9 cellular contexts compared by ENCODE assay signal in genomic region chr6:16849280-16850210, GRCh38.
A peak's percentile ranks its signal among the peaks of the same experiment; 100 is the strongest.
DNase-seq lines count a peak whose midpoint lies in the region; ATAC-seq and TF ChIP-seq lines count a peak whose summit lies in the region.
"Had no signal": no experiment of that assay in that cellular context is flagged by ENCODE, and none has a peak within 500 bp of the region (broad histone marks: within the 10 kb centered on the region; RNA-seq: fewer than 3 reads in every experiment).

No MANE protein-coding gene starts in this region.

- H3K27me3 ChIP-seq in RWPE2 (ENCODE audit: insufficient read depth, poor library complexity, severe bottlenecking), result no peaks in the 10 kb centered on the region

- H3K36me3 Mint-ChIP-seq in activated T-cell treated with anti-CD3 and anti-CD28 coated beads, Interleukin-2, amount 50 U/mL, for 72 hours (ENCODE audit: insufficient read depth in 2 of 2), result no peaks in the 10 kb centered on the region
- H3K36me3 Mint-ChIP-seq in activated T-cell treated with anti-CD3 and anti-CD28 coated beads, Interleukin-2, amount 50 U/mL, for 24 hours (ENCODE audit: low read depth), result no peaks in the 10 kb centered on the region

- H3K36me3 ChIP-seq in RWPE2 (ENCODE audit: low read depth), result no peaks in the 10 kb centered on the region
- H3K36me3 ChIP-seq: neutrophil had no signal

- DNase-seq in activated T-cell treated with anti-CD3 and anti-CD28 coated beads, Interleukin-2, amount 50 U/mL, for 72 hours, result no peak
- no peak for DNase-seq in activated T-cell treated with anti-CD3 and anti-CD28 coated beads, Interleukin-2, amount 50 U/mL, for 24 hours
- DNase-seq in RWPE2 (ENCODE audit: low spot score) (no peak), fibroblast of the aortic adventitia (ENCODE audit: low read depth) (peak; percentile 53), smooth muscle cell of the brain vasculature (ENCODE audit: low read depth, low spot score) (peak; percentile 63), LoVo (ENCODE audit: low spot score) (no peak), pons (ENCODE audit: low spot score) (no peak)
- DNase-seq in activated effector memory CD4-positive, alpha-beta T cell treated with anti-CD3 and anti-CD28 coated beads, Interleukin-2, amount 50 U/mL, for 16 hours, result no peak

- H3K9me3 Mint-ChIP-seq in activated T-cell treated with anti-CD3 and anti-CD28 coated beads, Interleukin-2, amount 50 U/mL, for 72 hours, result no peaks in the 10 kb centered on the region
- H3K9me3 Mint-ChIP-seq in activated T-cell treated with anti-CD3 and anti-CD28 coated beads, Interleukin-2, amount 50 U/mL, for 24 hours, result no peaks in the 10 kb centered on the region

- H3K4me1 ChIP-seq in RWPE2 (ENCODE audit: insufficient read depth, poor library complexity, severe bottlenecking), result peaks cover 12% of the 10 kb centered on the region

- H3K27me3 Mint-ChIP-seq in activated T-cell treated with anti-CD3 and anti-CD28 coated beads, Interleukin-2, amount 50 U/mL, for 72 hours (ENCODE audit: low read depth), result peaks cover 51% of the 10 kb centered on the region
- H3K27me3 Mint-ChIP-seq in activated T-cell treated with anti-CD3 and anti-CD28 coated beads, Interleukin-2, amount 50 U/mL, for 24 hours, result peaks cover 50% of the 10 kb centered on the region

- H3K4me3 ChIP-seq in RWPE2 (ENCODE audit: severe bottlenecking) (no peak overlapping the region), fibroblast of the aortic adventitia (ENCODE audit: low read depth, low read length) (no peak overlapping the region)

- peaks cover 32% of the 10 kb centered on the region for H3K4me1 Mint-ChIP-seq in activated T-cell treated with anti-CD3 and anti-CD28 coated beads, Interleukin-2, amount 50 U/mL, for 72 hours (ENCODE audit: low read depth)
- H3K4me1 Mint-ChIP-seq in activated T-cell treated with anti-CD3 and anti-CD28 coated beads, Interleukin-2, amount 50 U/mL, for 24 hours (ENCODE audit: low read depth), result peaks cover 22% of the 10 kb centered on the region

- H3K27ac Mint-ChIP-seq in activated T-cell treated with anti-CD3 and anti-CD28 coated beads, Interleukin-2, amount 50 U/mL, for 72 hours, result peak overlapping the region; percentile 43
- H3K27ac Mint-ChIP-seq in activated T-cell treated with anti-CD3 and anti-CD28 coated beads, Interleukin-2, amount 50 U/mL, for 24 hours, result no peak overlapping the region

- no peak for ATAC-seq in activated T-cell treated with anti-CD3 and anti-CD28 coated beads, Interleukin-2, amount 50 U/mL, for 72 hours (replicated peaks in 1 of 2)
- peak; percentile 80 for ATAC-seq in RWPE2 (ENCODE audit: low read depth)

- H3K27ac ChIP-seq in RWPE2 (ENCODE audit: poor library complexity, severe bottlenecking), result peak overlapping the region; percentile 26
- H3K27ac ChIP-seq: neutrophil had no signal

- no peaks in the 10 kb centered on the region for H3K9me3 ChIP-seq in RWPE2 (ENCODE audit: severe bottlenecking)
- H3K9me3 ChIP-seq: neutrophil had no signal

- TF ChIP-seq CTCF in RWPE2 (IDR thresholded peaks at IDR 0.05; ENCODE audit: poor library complexity, severe bottlenecking) (no peak), fibroblast of the aortic adventitia (IDR thresholded peaks at IDR 0.05; ENCODE audit: insufficient read depth, low read length) (no peak)

- H3K4me3 Mint-ChIP-seq in activated T-cell treated with anti-CD3 and anti-CD28 coated beads, Interleukin-2, amount 50 U/mL, for 72 hours, result peak overlapping the region in 1 of 2 donors; percentile 15
- no peak overlapping the region for H3K4me3 Mint-ChIP-seq in activated T-cell treated with anti-CD3 and anti-CD28 coated beads, Interleukin-2, amount 50 U/mL, for 24 hours

Comparison
In these comparisons a context has a peak if more than half of its experiments do, and no peak if none do; other contexts are left out.
1. DNase-seq: peak in fibroblast of the aortic adventitia (single experiment) and smooth muscle cell of the brain vasculature (single experiment); none in activated T-cell treated with anti-CD3 and anti-CD28 coated beads, Interleukin-2, amount 50 U/mL, for 72 hours (0 of 2), activated T-cell treated with anti-CD3 and anti-CD28 coated beads, Interleukin-2, amount 50 U/mL, for 24 hours (single experiment), RWPE2 (single experiment), LoVo (single experiment), activated effector memory CD4-positive, alpha-beta T cell treated with anti-CD3 and anti-CD28 coated beads, Interleukin-2, amount 50 U/mL, for 16 hours (single experiment) and pons (single experiment).